8 cellular contexts compared by ENCODE assay signal in genomic region chr19:18603255-18603957, GRCh38. TPM values are rescaled to one million over a fixed set of nuclear protein-coding genes. Genes with fewer than 3 reads are reported as not detected.
DNase-seq lines count a peak whose midpoint lies in the region; ATAC-seq and TF ChIP-seq lines count a peak whose summit lies in the region.

No MANE protein-coding gene starts in this region.

- POLR2A ChIA-PET in activated CD4-positive, alpha-beta T cell treated with anti-CD3 and anti-CD28 coated beads, Interleukin-2, amount 10 ng/mL, durations not matched to agents 7 days and 5 days (lab: Charles Lee): no interaction called here
- POLR2A ChIA-PET in SK-N-SH (lab: Yijun Ruan, JAX): no interaction called here

- TF ChIP-seq CTCF in SK-N-SH (IDR thresholded peaks at IDR 0.05): peak; percentile 24; the same call in 1 of the 2 replicates
- peak; percentile 13 for TF ChIP-seq CTCF in foreskin keratinocyte (conservative IDR thresholded peaks at IDR 0.05)
- TF ChIP-seq CTCF in smooth muscle cell (IDR thresholded peaks at IDR 0.05; ENCODE audit: borderline replicate concordance, insufficient read depth, poor library complexity, severe bottlenecking): peak; percentile 18

- H3K36me3 ChIP-seq in SK-N-SH (replicated peaks in 1 of 2; ENCODE audit: control insufficient read depth in 1 of 2, insufficient read depth in 2 of 2, low read length in 1 of 2): no peaks in the 10 kb centered on the region
- H3K36me3 ChIP-seq in smooth muscle cell (ENCODE audit: low read depth): no peaks in the 10 kb centered on the region

- H3K4me1 Mint-ChIP-seq in activated CD4-positive, alpha-beta T cell treated with anti-CD3 and anti-CD28 coated beads, Interleukin-2, amount 10 ng/mL, durations not matched to agents 7 days and 5 days: peaks cover 5% of the 10 kb centered on the region

- H3K27me3 Mint-ChIP-seq in activated CD4-positive, alpha-beta T cell treated with anti-CD3 and anti-CD28 coated beads, Interleukin-2, amount 10 ng/mL, durations not matched to agents 7 days and 5 days: peaks cover 51% of the 10 kb centered on the region

- H4K20me1 ChIP-seq in SK-N-SH (ENCODE audit: insufficient read depth) (no peaks in the 10 kb centered on the region), smooth muscle cell (ENCODE audit: low read depth) (peaks cover 62% of the 10 kb centered on the region)

- no peak for TF ChIP-seq EP300 in SK-N-SH (IDR thresholded peaks at IDR 0.05; ENCODE audit: borderline replicate concordance in 1 of 2, low read depth in 1 of 2, low read length in 1 of 2)

- H3K79me2 ChIP-seq in SK-N-SH (ENCODE audit: insufficient read depth): no peaks in the 10 kb centered on the region
- H3K79me2 ChIP-seq in smooth muscle cell (ENCODE audit: low read depth): peaks cover 27% of the 10 kb centered on the region

- H2AFZ ChIP-seq in SK-N-SH (ENCODE audit: low read depth): no peak overlapping the region
- no peak overlapping the region for H2AFZ ChIP-seq in smooth muscle cell (ENCODE audit: low read depth)

- DNase-seq in activated CD4-positive, alpha-beta T cell treated with anti-CD3 and anti-CD28 coated beads for 48 hours: peak; percentile 43
- DNase-seq in activated CD4-positive, alpha-beta T cell treated with anti-CD3 and anti-CD28 coated beads, Interleukin-2, amount 10 ng/mL, durations not matched to agents 7 days and 5 days: no peak
- peak; percentile 78 for DNase-seq in SK-N-SH
- DNase-seq in foreskin keratinocyte: no peak
- no peak for DNase-seq in smooth muscle cell (lab: John Stamatoyannopoulos, UW; ENCODE audit: unreplicated experiment)
- DNase-seq in NCI-H345 treated with DMSO at 0.1 percent for 48 hours (lab: John Stamatoyannopoulos, UW; ENCODE audit: unreplicated experiment): no peak
- no peak for DNase-seq in NCI-H2081 (lab: John Stamatoyannopoulos, UW)

- CTCF ChIA-PET in activated CD4-positive, alpha-beta T cell treated with anti-CD3 and anti-CD28 coated beads, Interleukin-2, amount 10 ng/mL, durations not matched to agents 7 days and 5 days (lab: Charles Lee): interaction anchor here (0.6 kb wide), 1 partner anchor 862 kb away, joined by 3 read pairs; no protein-coding TSS in a partner anchor
- CTCF ChIA-PET in SK-N-SH (lab: Yijun Ruan, JAX): interaction anchor here (1.4 to 2.8 kb wide), 8 partner anchors 8 to 263 kb away, joined by 3 to 19 read pairs (median 7); partner anchors contain the start of gene TMEM59L

- H3K4me3 Mint-ChIP-seq in activated CD4-positive, alpha-beta T cell treated with anti-CD3 and anti-CD28 coated beads, Interleukin-2, amount 10 ng/mL, durations not matched to agents 7 days and 5 days: no peak overlapping the region

- H3K9me2 ChIP-seq in SK-N-SH: no peaks in the 10 kb centered on the region

- H3K9me3 ChIP-seq in SK-N-SH (no peaks in the 10 kb centered on the region), smooth muscle cell (replicated peaks; ENCODE audit: low read depth) (no peaks in the 10 kb centered on the region)

- peaks cover 31% of the 10 kb centered on the region for H3K27me3 ChIP-seq in SK-N-SH (ENCODE audit: insufficient read depth)
- H3K27me3 ChIP-seq in foreskin keratinocyte: peaks cover 59% of the 10 kb centered on the region
- peaks cover 30% of the 10 kb centered on the region for H3K27me3 ChIP-seq in smooth muscle cell (ENCODE audit: low read depth)

- ATAC-seq in foreskin keratinocyte (no peak), GM21529 (IDR thresholded peaks at IDR 0.05; ENCODE audit: unreplicated experiment) (no peak)

- H3F3A ChIP-seq in SK-N-SH (replicated peaks; ENCODE audit: insufficient read depth) (peaks cover 16% of the 10 kb centered on the region), smooth muscle cell (ENCODE audit: low read depth) (peaks cover 12% of the 10 kb centered on the region)

- H3K9me3 Mint-ChIP-seq in activated CD4-positive, alpha-beta T cell treated with anti-CD3 and anti-CD28 coated beads, Interleukin-2, amount 10 ng/mL, durations not matched to agents 7 days and 5 days: no peaks in the 10 kb centered on the region

- H3K4me1 ChIP-seq in SK-N-SH (ENCODE audit: control insufficient read depth in 1 of 2, insufficient read depth in 2 of 2, low read depth in 1 of 2, low read length in 1 of 2): no peaks in the 10 kb centered on the region; a peak in 1 of 4 replicates
- H3K4me1 ChIP-seq in foreskin keratinocyte: no peaks in the 10 kb centered on the region
- peaks cover 28% of the 10 kb centered on the region for H3K4me1 ChIP-seq in smooth muscle cell (ENCODE audit: low read depth)

- H3K4me2 ChIP-seq in SK-N-SH (no peak overlapping the region), smooth muscle cell (peak overlapping the region; percentile 90)

- WGBS in SK-N-SH (ENCODE audit: low lambda C conversion rate): 35% methylated on average over 3 of the region's 32 CpGs
- 16% methylated on average over 13 of the region's 32 CpGs for WGBS in smooth muscle cell (ENCODE audit: low lambda C conversion rate)

- H3K4me3 ChIP-seq in SK-N-SH (ENCODE audit: low read depth in 2 of 2, low read length in 1 of 2): no peak overlapping the region
- H3K4me3 ChIP-seq in smooth muscle cell: peak overlapping the region; percentile 57

- no peak overlapping the region for H3K27ac ChIP-seq in SK-N-SH (ENCODE audit: low read depth in 2 of 2, low read length in 1 of 2)
- H3K27ac ChIP-seq in foreskin keratinocyte: no peak overlapping the region
- peak overlapping the region; percentile 57 for H3K27ac ChIP-seq in smooth muscle cell (ENCODE audit: low read depth)

- no peak overlapping the region for H3K27ac Mint-ChIP-seq in activated CD4-positive, alpha-beta T cell treated with anti-CD3 and anti-CD28 coated beads, Interleukin-2, amount 10 ng/mL, durations not matched to agents 7 days and 5 days

- no peaks in the 10 kb centered on the region for H3K36me3 Mint-ChIP-seq in activated CD4-positive, alpha-beta T cell treated with anti-CD3 and anti-CD28 coated beads, Interleukin-2, amount 10 ng/mL, durations not matched to agents 7 days and 5 days (ENCODE audit: low read depth)

- TF ChIP-seq RAD21 in SK-N-SH (IDR thresholded peaks at IDR 0.05; ENCODE audit: low read length): peak; percentile 3; the same call in 1 of the 2 replicates

- H3K9ac ChIP-seq in SK-N-SH: no peak overlapping the region
- H3K9ac ChIP-seq in smooth muscle cell (ENCODE audit: low read depth): peak overlapping the region; percentile 29

RNA-seq across cellular contexts. Expression of gene CRLF1, which starts 3.2 kb away (rescaled TPM):
- not detected for total RNA-seq in activated CD4-positive, alpha-beta T cell treated with anti-CD3 and anti-CD28 coated beads, Interleukin-2, amount 10 ng/mL, durations not matched to agents 7 days and 5 days
- polyA plus RNA-seq in SK-N-SH (2012; rRNA removed): 0.71 and 0.84 TPM in 2 replicates
- 0.77 and 1.1 TPM in 2 replicates for polyA plus RNA-seq in SK-N-SH (2012; cell fraction: cytosol; rRNA removed)
- 1.9 TPM in 2 replicates for polyA plus RNA-seq in SK-N-SH (2012; cell fraction: nucleus; rRNA removed)
- 0.37 and 0.60 TPM in 2 replicates for total RNA-seq in foreskin keratinocyte
- 0.13 and 0.20 TPM in 2 replicates for polyA plus RNA-seq in foreskin keratinocyte
- total RNA-seq in smooth muscle cell: 196 and 221 TPM in 2 replicates
- polyA plus RNA-seq in smooth muscle cell: 715 and 1,048 TPM in 2 replicates

RNA-seq across cellular contexts. Expression of gene TMEM59L, which starts 9.3 kb away (rescaled TPM):
- under 1 TPM in 1 of 2 experiments, not detected in 1; 0.12 TPM for total RNA-seq in activated CD4-positive, alpha-beta T cell treated with anti-CD3 and anti-CD28 coated beads, Interleukin-2, amount 10 ng/mL, durations not matched to agents 7 days and 5 days
- polyA plus RNA-seq in SK-N-SH (2012; rRNA removed) (5.8 and 9.6 TPM in 2 replicates), foreskin keratinocyte (not detected in 2 replicates), smooth muscle cell (31.7 and 42.0 TPM in 2 replicates)
- 4.5 and 7.3 TPM in 2 replicates for polyA plus RNA-seq in SK-N-SH (2012; cell fraction: cytosol; rRNA removed)
- 44.4 and 61.6 TPM in 2 replicates for polyA plus RNA-seq in SK-N-SH (2012; cell fraction: nucleus; rRNA removed)
- total RNA-seq in foreskin keratinocyte (not detected in 2 replicates), smooth muscle cell (4.4 and 5.0 TPM in 2 replicates)

RNA-seq across cellular contexts. Expression of gene REX1BD, which starts 14.8 kb away (rescaled TPM):
- 10 to 100 TPM; 73.0 to 85.2 TPM for total RNA-seq in activated CD4-positive, alpha-beta T cell treated with anti-CD3 and anti-CD28 coated beads, Interleukin-2, amount 10 ng/mL, durations not matched to agents 7 days and 5 days
- polyA plus RNA-seq in SK-N-SH (2012; rRNA removed) (109 and 159 TPM in 2 replicates), foreskin keratinocyte (84.5 and 88.3 TPM in 2 replicates), smooth muscle cell (117 and 141 TPM in 2 replicates)
- 85.3 and 102 TPM in 2 replicates for polyA plus RNA-seq in SK-N-SH (2012; cell fraction: cytosol; rRNA removed)
- polyA plus RNA-seq in SK-N-SH (2012; cell fraction: nucleus; rRNA removed): 472 and 877 TPM in 2 replicates
- total RNA-seq in foreskin keratinocyte (69.5 and 69.8 TPM in 2 replicates), smooth muscle cell (69.6 and 81.5 TPM in 2 replicates)

RNA-seq across cellular contexts. Expression of gene UBA52, which starts 31.7 kb away (rescaled TPM):
- total RNA-seq in activated CD4-positive, alpha-beta T cell treated with anti-CD3 and anti-CD28 coated beads, Interleukin-2, amount 10 ng/mL, durations not matched to agents 7 days and 5 days: 1,000 to 10,000 TPM; 1,627 to 1,778 TPM
- polyA plus RNA-seq in SK-N-SH (2012; rRNA removed): 2,690 and 3,026 TPM in 2 replicates
- 2,274 and 2,526 TPM in 2 replicates for polyA plus RNA-seq in SK-N-SH (2012; cell fraction: cytosol; rRNA removed)
- 940 and 1,966 TPM in 2 replicates for polyA plus RNA-seq in SK-N-SH (2012; cell fraction: nucleus; rRNA removed)
- total RNA-seq in foreskin keratinocyte: 1,160 and 1,167 TPM in 2 replicates
- 1,727 and 1,808 TPM in 2 replicates for polyA plus RNA-seq in foreskin keratinocyte
- 991 and 1,086 TPM in 2 replicates for total RNA-seq in smooth muscle cell
- polyA plus RNA-seq in smooth muscle cell: 752 and 759 TPM in 2 replicates

RNA-seq across cellular contexts. Expression of gene KLHL26, which starts 33.4 kb away (rescaled TPM):
- 10 to 100 TPM in 1 of 2 experiments, 1 to 10 TPM in 1; 10.0 to 11.4 TPM for total RNA-seq in activated CD4-positive, alpha-beta T cell treated with anti-CD3 and anti-CD28 coated beads, Interleukin-2, amount 10 ng/mL, durations not matched to agents 7 days and 5 days
- polyA plus RNA-seq in SK-N-SH (2012; rRNA removed): 1.9 and 4.6 TPM in 2 replicates
- 1.7 and 1.8 TPM in 2 replicates for polyA plus RNA-seq in SK-N-SH (2012; cell fraction: cytosol; rRNA removed)
- polyA plus RNA-seq in SK-N-SH (2012; cell fraction: nucleus; rRNA removed): 5.0 and 5.5 TPM in 2 replicates
- total RNA-seq in foreskin keratinocyte: 2.4 and 2.8 TPM in 2 replicates
- polyA plus RNA-seq in foreskin keratinocyte: 1.5 and 1.8 TPM in 2 replicates
- total RNA-seq in smooth muscle cell: 3.9 and 5.6 TPM in 2 replicates
- 7.6 and 8.7 TPM in 2 replicates for polyA plus RNA-seq in smooth muscle cell

Comparison
In these comparisons a context has a peak if more than half of its experiments do, and no peak if none do; other contexts are left out.
1. DNase-seq: peak in activated CD4-positive, alpha-beta T cell treated with anti-CD3 and anti-CD28 coated beads for 48 hours (single experiment) and SK-N-SH (single experiment); none in activated CD4-positive, alpha-beta T cell treated with anti-CD3 and anti-CD28 coated beads, Interleukin-2, amount 10 ng/mL, durations not matched to agents 7 days and 5 days (single experiment), foreskin keratinocyte (0 of 2), smooth muscle cell (single experiment), NCI-H345 treated with DMSO at 0.1 percent for 48 hours (single experiment) and NCI-H2081 (0 of 2).
2. RNA of gene CRLF1, which starts 3.2 kb away (total RNA-seq): 196 to 221 TPM in smooth muscle cell; 0.37 to 0.60 TPM in foreskin keratinocyte and not detected in activated CD4-positive, alpha-beta T cell treated with anti-CD3 and anti-CD28 coated beads, Interleukin-2, amount 10 ng/mL, durations not matched to agents 7 days and 5 days; every median in the first group is over 100 times any median in the second.
3. Peak in every context shown above with its lines, with median percentiles within 50 percentile points of each other: CTCF ChIP-seq.